In genomic region chr22:31192513-31192912, GRCh38 we compare ENCODE assay signal across 16 cellular contexts. TPM values are rescaled to one million over a fixed set of nuclear protein-coding genes. Genes with fewer than 3 reads are reported as not detected.
DNase-seq lines count a peak whose midpoint lies in the region; FAIRE-seq and TF ChIP-seq lines count a peak whose summit lies in the region.
"Had no signal": no experiment of that assay in that cellular context is flagged by ENCODE, and none has a peak within 500 bp of the region (broad histone marks: within the 10 kb centered on the region; RNA-seq: fewer than 3 reads in every experiment).

No MANE protein-coding gene starts in this region.

- H2AFZ ChIP-seq in neural progenitor cell (replicated peaks), result no peak overlapping the region
- H2AFZ ChIP-seq: GM23338 had no signal

- H3K4me3 ChIP-seq in neural progenitor cell (no peak overlapping the region), small intestine (ENCODE audit: low read depth in 1 of 2, low read length in 2 of 2) (no peak overlapping the region)
- H3K4me3 ChIP-seq: GM23338 had no signal

- in situ Hi-C loops in G401 (cut with HindIII; ENCODE audit: low sequenced_read_pairs), result no loop called here

- H3K9me3 Mint-ChIP-seq in chondrocyte (ENCODE audit: low read depth), result no peaks in the 10 kb centered on the region
- H3K9me3 Mint-ChIP-seq in neural progenitor cell, result no peaks in the 10 kb centered on the region
- no peaks in the 10 kb centered on the region for H3K9me3 Mint-ChIP-seq in mesothelial cell of epicardium
- H3K9me3 Mint-ChIP-seq: GM23338; natural killer cell treated with Interleukin-12 subunit alpha and Interleukin-12 subunit beta and Interleukin-15 and Interleukin-18, amount 100 ng/mL, for 72 hours had no signal

- H3K27ac Mint-ChIP-seq in chondrocyte (ENCODE audit: unreplicated experiment) (peak overlapping the region; percentile 67), neural progenitor cell (no peak overlapping the region), mesothelial cell of epicardium (no peak overlapping the region)
- H3K27ac Mint-ChIP-seq: GM23338 had no signal

- FAIRE-seq in small intestine (lab: Jason Lieb, UNC), result no peak
- FAIRE-seq: HTR-8/SVneo had no signal

- no peaks in the 10 kb centered on the region for H3K4me1 ChIP-seq in neural progenitor cell
- H3K4me1 ChIP-seq in small intestine (ENCODE audit: control insufficient read depth in 2 of 2, insufficient read depth in 1 of 2, low read depth in 1 of 2, low read length in 1 of 2), result no peaks in the 10 kb centered on the region

- WGBS in small intestine, 3 donors, result 80 to 94% (median 87%) methylated on average over 2 of the region's 2 CpGs

- peaks cover 4% of the 10 kb centered on the region for H3K79me2 ChIP-seq in neural progenitor cell (ENCODE audit: low read depth)

- no peaks in the 10 kb centered on the region for H4K20me1 ChIP-seq in neural progenitor cell (ENCODE audit: low read depth)

- H3K36me3 ChIP-seq in neural progenitor cell, result no peaks in the 10 kb centered on the region
- H3K36me3 ChIP-seq in small intestine (ENCODE audit: control insufficient read depth in 2 of 2, insufficient read depth in 2 of 2, low read length in 2 of 2), result peaks cover 6 to 28% of the 10 kb centered on the region in 2 donors

- H3K36me3 Mint-ChIP-seq in chondrocyte (ENCODE audit: low read depth), result peaks cover 19% of the 10 kb centered on the region
- H3K36me3 Mint-ChIP-seq in neural progenitor cell, result peaks cover 7% of the 10 kb centered on the region
- H3K36me3 Mint-ChIP-seq in mesothelial cell of epicardium, result peaks cover 24% of the 10 kb centered on the region

- no peaks in the 10 kb centered on the region for H3F3A ChIP-seq in neural progenitor cell (ENCODE audit: low read depth)

- TF ChIP-seq CTCF in chondrocyte (IDR thresholded peaks at IDR 0.05) (no peak), neural progenitor cell (IDR thresholded peaks at IDR 0.05) (no peak), mesothelial cell of epicardium (IDR thresholded peaks at IDR 0.05; ENCODE audit: unreplicated experiment) (no peak)

- H3K27ac ChIP-seq in neural progenitor cell (no peak overlapping the region), small intestine (ENCODE audit: low read depth in 1 of 2, low read length in 1 of 2) (no peak overlapping the region)

- peak overlapping the region; percentile 42 for H3K9ac ChIP-seq in neural progenitor cell

- H3K27me3 ChIP-seq in neural progenitor cell (no peaks in the 10 kb centered on the region), small intestine (ENCODE audit: control insufficient read depth in 2 of 2, insufficient read depth in 2 of 2, low read length in 2 of 2) (no peaks in the 10 kb centered on the region)

- no peak overlapping the region for H3K4me2 ChIP-seq in neural progenitor cell
- H3K4me2 ChIP-seq: GM23338 had no signal

- H3K4me3 Mint-ChIP-seq in chondrocyte (ENCODE audit: unreplicated experiment), result no peak overlapping the region
- H3K4me3 Mint-ChIP-seq in neural progenitor cell, result no peak overlapping the region
- no peak overlapping the region for H3K4me3 Mint-ChIP-seq in mesothelial cell of epicardium
- H3K4me3 Mint-ChIP-seq: GM23338; natural killer cell treated with Interleukin-12 subunit alpha and Interleukin-12 subunit beta and Interleukin-15 and Interleukin-18, amount 100 ng/mL, for 72 hours had no signal

- H3K27me3 Mint-ChIP-seq in chondrocyte (ENCODE audit: low read depth) (no peaks in the 10 kb centered on the region), neural progenitor cell (ENCODE audit: insufficient read depth, low read depth) (no peaks in the 10 kb centered on the region), mesothelial cell of epicardium (ENCODE audit: low read depth) (no peaks in the 10 kb centered on the region)
- H3K27me3 Mint-ChIP-seq: natural killer cell treated with Interleukin-12 subunit alpha and Interleukin-12 subunit beta and Interleukin-15 and Interleukin-18, amount 100 ng/mL, for 72 hours had no signal

- DNase-seq in GF-D8 (lab: John Stamatoyannopoulos, UW) (peak; percentile 25), NCI-H2171 (lab: John Stamatoyannopoulos, UW) (peak; percentile 91), chondrocyte (ENCODE audit: low spot score) (no peak), neural progenitor cell (ENCODE audit: low spot score) (no peak), G401 (ENCODE audit: low spot score) (no peak), small intestine (no peak), mesothelial cell of epicardium (ENCODE audit: low spot score in 2 of 2, unreplicated experiment in 2 of 2) (no peak), SHP77 treated with DMSO at 0.1 percent for 48 hours (lab: John Stamatoyannopoulos, UW) (no peak)
- DNase-seq: activated naive CD4-positive, alpha-beta T cell; cortex of kidney; left cardiac atrium; T-helper 2 cell had no signal

- H3K4me1 Mint-ChIP-seq in chondrocyte (ENCODE audit: low read depth) (peaks cover 21% of the 10 kb centered on the region), neural progenitor cell (no peaks in the 10 kb centered on the region), mesothelial cell of epicardium (no peaks in the 10 kb centered on the region)
- H3K4me1 Mint-ChIP-seq: GM23338 had no signal

- H3K9me3 ChIP-seq in neural progenitor cell (ENCODE audit: low read depth) (no peaks in the 10 kb centered on the region), small intestine (ENCODE audit: control insufficient read depth, low read depth) (no peaks in the 10 kb centered on the region)

RNA-seq across cellular contexts. Expression of gene LIMK2, which starts 19.6 kb away (rescaled TPM):
- total RNA-seq in chondrocyte (54.4 to 91.0 TPM (median 58.6 TPM) in 3 replicates), neural progenitor cell (ENCODE audit: low replicate concordance) (28.1 and 45.8 TPM in 2 replicates), mesothelial cell of epicardium (109 to 121 TPM (median 117 TPM) in 3 replicates)
- 49.9 and 58.0 TPM in 2 replicates for total RNA-seq in G401 (2014; rRNA removed; shearing (Covaris generic))
- polyA plus RNA-seq in small intestine, result 10 to 100 TPM; 15.7 to 37.1 (median 21.1) TPM

RNA-seq across cellular contexts. Expression of gene RNF185, which starts 32.5 kb away (rescaled TPM):
- total RNA-seq in chondrocyte (28.6 to 36.9 TPM (median 35.8 TPM) in 3 replicates), neural progenitor cell (ENCODE audit: low replicate concordance) (23.2 and 31.1 TPM in 2 replicates), mesothelial cell of epicardium (27.4 to 28.6 TPM (median 27.8 TPM) in 3 replicates)
- 45.7 and 54.8 TPM in 2 replicates for total RNA-seq in G401 (2014; rRNA removed; shearing (Covaris generic))
- polyA plus RNA-seq in small intestine, result 10 to 100 TPM; 18.3 to 34.9 (median 30.8) TPM

RNA-seq across cellular contexts. Expression of gene PLA2G3, which starts 52.2 kb away (rescaled TPM):
- 0.07 to 0.13 TPM in 2 of 3 replicates, not detected in the other for total RNA-seq in chondrocyte
- 0.41 and 3.6 TPM in 2 replicates for total RNA-seq in neural progenitor cell (ENCODE audit: low replicate concordance)
- total RNA-seq in G401 (2014; rRNA removed; shearing (Covaris generic)), result 4.4 and 4.9 TPM in 2 replicates
- polyA plus RNA-seq in small intestine, result 1 to 10 TPM in 1 of 3 donors, not detected in 2; 4.2 TPM
- total RNA-seq in mesothelial cell of epicardium, result 0.11 to 0.29 TPM (median 0.20 TPM) in 3 replicates
- total RNA-seq: left cardiac atrium; natural killer cell treated with Interleukin-12 subunit alpha and Interleukin-12 subunit beta and Interleukin-15 and Interleukin-18, amount 100 ng/mL, for 72 hours; skeletal muscle tissue had no signal

Comparison
In these comparisons a context has a peak if more than half of its experiments do, and no peak if none do; other contexts are left out.
1. DNase-seq: peak in GF-D8 (single experiment) and NCI-H2171 (single experiment); none in chondrocyte (single experiment), neural progenitor cell (single experiment), G401 (single experiment), small intestine (single experiment), mesothelial cell of epicardium (0 of 2) and SHP77 treated with DMSO at 0.1 percent for 48 hours (single experiment).